ENCODE assay signal across 28 cellular contexts in the genomic region with DNA sequence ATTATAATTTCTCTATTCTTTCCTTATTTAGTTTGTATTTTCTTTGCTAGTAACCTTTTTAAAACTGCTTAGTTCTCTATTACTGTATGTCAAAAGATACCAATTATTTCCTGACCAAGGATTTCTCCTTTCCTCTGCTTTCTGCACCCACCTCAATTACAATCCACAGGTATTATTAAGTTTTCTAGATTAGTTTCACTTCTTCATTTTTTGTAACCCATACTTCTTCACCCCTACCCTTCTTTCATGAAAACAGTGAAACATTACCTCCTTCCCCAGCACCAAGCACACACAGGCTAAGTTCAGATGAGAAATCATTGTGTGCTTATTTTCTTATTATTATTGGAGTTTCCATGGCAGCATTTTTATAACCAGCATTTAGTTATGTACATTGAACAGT.
"Had no signal": no experiment of that assay in that cellular context is flagged by ENCODE, and none has a peak within 500 bp of the region (broad histone marks: within the 10 kb centered on the region; RNA-seq: fewer than 3 reads in every experiment).

No MANE protein-coding gene starts in this region.

- ATAC-seq: activated CD4-positive, alpha-beta T cell treated with anti-CD3 and anti-CD28 coated beads for 36 hours; activated naive CD4-positive, alpha-beta T cell treated with anti-CD3 and anti-CD28 coated beads, Interleukin-2, amount 50 U/mL, for 72 hours; activated T-cell treated with anti-CD3 and anti-CD28 coated beads, Interleukin-2, amount 50 U/mL, for 72 hours had no signal

- H3K9me3 ChIP-seq: ascending aorta, breast epithelium, esophagus squamous epithelium had no signal

- H3K36me3 ChIP-seq: ascending aorta, breast epithelium, cardiac muscle cell, colonic mucosa, esophagus squamous epithelium had no signal

- H3K27ac ChIP-seq: ascending aorta, breast epithelium, cardiac muscle cell, colonic mucosa, epithelial cell of prostate, esophagus squamous epithelium had no signal

- H3K4me1 Mint-ChIP-seq: activated CD4-positive, alpha-beta memory T cell treated with anti-CD3 and anti-CD28 coated beads, Interleukin-2, amount 10 ng/mL, durations not matched to agents 7 days and 5 days; activated CD4-positive, alpha-beta T cell treated with anti-CD3 and anti-CD28 coated beads for 36 hours; activated CD4-positive, alpha-beta T cell treated with anti-CD3 and anti-CD28 coated beads, Interleukin-2, amount 10 ng/mL, durations not matched to agents 24 days and 14 days; activated naive CD4-positive, alpha-beta T cell treated with anti-CD3 and anti-CD28 coated beads, Interleukin-2, amount 10 ng/mL, durations not matched to agents 7 days and 5 days; activated naive CD8-positive, alpha-beta T cell treated with anti-CD3 and anti-CD28 coated beads, Interleukin-2, amount 10 ng/mL, durations not matched to agents 7 days and 5 days had no signal

- FAIRE-seq: endothelial cell of umbilical vein had no signal

- H3K27ac Mint-ChIP-seq: activated CD4-positive, alpha-beta memory T cell treated with anti-CD3 and anti-CD28 coated beads, Interleukin-2, amount 10 ng/mL, durations not matched to agents 7 days and 5 days; activated CD4-positive, alpha-beta T cell treated with anti-CD3 and anti-CD28 coated beads for 36 hours; activated CD4-positive, alpha-beta T cell treated with anti-CD3 and anti-CD28 coated beads, Interleukin-2, amount 10 ng/mL, durations not matched to agents 24 days and 14 days; activated naive CD4-positive, alpha-beta T cell treated with anti-CD3 and anti-CD28 coated beads, Interleukin-2, amount 10 ng/mL, durations not matched to agents 7 days and 5 days; activated naive CD4-positive, alpha-beta T cell treated with anti-CD3 and anti-CD28 coated beads, Interleukin-2, amount 50 U/mL, for 72 hours; activated naive CD8-positive, alpha-beta T cell treated with anti-CD3 and anti-CD28 coated beads, Interleukin-2, amount 10 ng/mL, durations not matched to agents 7 days and 5 days; activated T-cell treated with anti-CD3 and anti-CD28 coated beads, Interleukin-2, amount 50 U/mL, for 24 hours; activated T-cell treated with anti-CD3 and anti-CD28 coated beads, Interleukin-2, amount 50 U/mL, for 72 hours; brain had no signal

- DNase-seq: activated CD4-positive, alpha-beta memory T cell treated with anti-CD3 and anti-CD28 coated beads, Interleukin-2, amount 10 ng/mL, durations not matched to agents 7 days and 5 days; activated CD4-positive, alpha-beta T cell treated with anti-CD3 and anti-CD28 coated beads for 36 hours; activated CD4-positive, alpha-beta T cell treated with anti-CD3 and anti-CD28 coated beads, Interleukin-2, amount 10 ng/mL, durations not matched to agents 24 days and 14 days; activated CD4-positive, alpha-beta T cell treated with anti-CD3 and anti-CD28 coated beads, Interleukin-2, amount 50 U/mL, for 4 hours; activated CD4-positive, CD25-positive, alpha-beta regulatory T cell; activated CD4-positive, CD25-positive, alpha-beta regulatory T cell treated with anti-CD3 and anti-CD28 coated beads, Interleukin-2, amount 50 U/mL, for 72 hours; activated CD8-positive, alpha-beta memory T cell treated with anti-CD3 and anti-CD28 coated beads, Interleukin-2, amount 50 U/mL, for 48 hours; activated gamma-delta T cell; activated naive CD4-positive, alpha-beta T cell; activated naive CD4-positive, alpha-beta T cell treated with anti-CD3 and anti-CD28 coated beads, Interleukin-2, amount 10 ng/mL, durations not matched to agents 7 days and 5 days; activated naive CD8-positive, alpha-beta T cell treated with anti-CD3 and anti-CD28 coated beads, Interleukin-2, amount 10 ng/mL, durations not matched to agents 7 days and 5 days; activated T-cell treated with anti-CD3 and anti-CD28 coated beads for 4 hours; activated T-cell treated with anti-CD3 and anti-CD28 coated beads, Interleukin-2, amount 50 U/mL, for 24 hours; activated T-cell treated with anti-CD3 and anti-CD28 coated beads, Interleukin-2, amount 50 U/mL, for 72 hours; central memory CD4-positive, alpha-beta T cell; cerebellar nuclear complex; colonic mucosa; effector CD8-positive, alpha-beta T cell; esophagus squamous epithelium; head of caudate nucleus; T-helper 2 cell had no signal

- H3K4me3 Mint-ChIP-seq: activated CD4-positive, alpha-beta memory T cell treated with anti-CD3 and anti-CD28 coated beads, Interleukin-2, amount 10 ng/mL, durations not matched to agents 7 days and 5 days; activated CD4-positive, alpha-beta T cell treated with anti-CD3 and anti-CD28 coated beads for 36 hours; activated CD4-positive, alpha-beta T cell treated with anti-CD3 and anti-CD28 coated beads, Interleukin-2, amount 10 ng/mL, durations not matched to agents 24 days and 14 days; activated naive CD4-positive, alpha-beta T cell treated with anti-CD3 and anti-CD28 coated beads, Interleukin-2, amount 10 ng/mL, durations not matched to agents 7 days and 5 days; activated naive CD8-positive, alpha-beta T cell treated with anti-CD3 and anti-CD28 coated beads, Interleukin-2, amount 10 ng/mL, durations not matched to agents 7 days and 5 days; activated T-cell treated with anti-CD3 and anti-CD28 coated beads, Interleukin-2, amount 50 U/mL, for 24 hours; activated T-cell treated with anti-CD3 and anti-CD28 coated beads, Interleukin-2, amount 50 U/mL, for 72 hours; brain had no signal

- H3K36me3 Mint-ChIP-seq: activated naive CD4-positive, alpha-beta T cell treated with anti-CD3 and anti-CD28 coated beads, Interleukin-2, amount 10 ng/mL, durations not matched to agents 7 days and 5 days; activated naive CD4-positive, alpha-beta T cell treated with anti-CD3 and anti-CD28 coated beads, Interleukin-2, amount 50 U/mL, for 72 hours; activated naive CD8-positive, alpha-beta T cell treated with anti-CD3 and anti-CD28 coated beads, Interleukin-2, amount 10 ng/mL, durations not matched to agents 7 days and 5 days; brain had no signal

- H3K4me1 ChIP-seq: ascending aorta, breast epithelium, colonic mucosa, esophagus squamous epithelium had no signal

- H3K4me3 ChIP-seq: ascending aorta, breast epithelium, cardiac muscle cell, colonic mucosa, esophagus squamous epithelium had no signal

- H3K9me3 Mint-ChIP-seq: activated CD4-positive, alpha-beta T cell treated with anti-CD3 and anti-CD28 coated beads, Interleukin-2, amount 10 ng/mL, durations not matched to agents 24 days and 14 days; brain had no signal

- H3K27me3 ChIP-seq: ascending aorta, breast epithelium, cardiac muscle cell, colonic mucosa, esophagus squamous epithelium had no signal

- H3K27me3 Mint-ChIP-seq: activated CD4-positive, alpha-beta memory T cell treated with anti-CD3 and anti-CD28 coated beads, Interleukin-2, amount 10 ng/mL, durations not matched to agents 7 days and 5 days; activated CD4-positive, alpha-beta T cell treated with anti-CD3 and anti-CD28 coated beads for 36 hours; activated CD4-positive, alpha-beta T cell treated with anti-CD3 and anti-CD28 coated beads, Interleukin-2, amount 10 ng/mL, durations not matched to agents 24 days and 14 days; activated naive CD4-positive, alpha-beta T cell treated with anti-CD3 and anti-CD28 coated beads, Interleukin-2, amount 10 ng/mL, durations not matched to agents 7 days and 5 days; activated naive CD8-positive, alpha-beta T cell treated with anti-CD3 and anti-CD28 coated beads, Interleukin-2, amount 10 ng/mL, durations not matched to agents 7 days and 5 days; activated T-cell treated with anti-CD3 and anti-CD28 coated beads, Interleukin-2, amount 50 U/mL, for 24 hours; brain had no signal
